2 cellular contexts compared by ENCODE assay signal in genomic region chr4:76723916-76724315, GRCh38.
TF ChIP-seq lines count a peak whose summit lies in the region.

No MANE protein-coding gene starts in this region.

TF ChIP-seq in HepG2, 621 proteins besides CTCF, POLR2A, EP300 and RAD21 (continues in another document):
- TF ChIP-seq ZNF788 (CRISPR knock-in tag; IDR thresholded peaks at IDR 0.05; ENCODE audit: borderline replicate concordance) (no peak), TFE3 (CRISPR knock-in tag; IDR thresholded peaks at IDR 0.05) (no peak), ZNF629 (CRISPR knock-in tag; conservative IDR thresholded peaks at IDR 0.05) (no peak), ZNF44 (CRISPR knock-in tag; IDR thresholded peaks at IDR 0.05) (no peak), RERE (CRISPR knock-in tag; IDR thresholded peaks at IDR 0.05; ENCODE audit: low read depth) (no peak), ZBTB3 (CRISPR knock-in tag; IDR thresholded peaks at IDR 0.05; ENCODE audit: borderline replicate concordance, low read depth) (no peak), ZNF362 (CRISPR knock-in tag; IDR thresholded peaks at IDR 0.05; ENCODE audit: borderline replicate concordance) (no peak), SNAPC5 (CRISPR knock-in tag; IDR thresholded peaks at IDR 0.05; ENCODE audit: borderline replicate concordance) (no peak), ZNF513 (CRISPR knock-in tag; conservative IDR thresholded peaks at IDR 0.05) (no peak), RARA (CRISPR knock-in tag; IDR thresholded peaks at IDR 0.05) (no peak), KLF11 (CRISPR knock-in tag; IDR thresholded peaks at IDR 0.05) (no peak), HIC2 (CRISPR knock-in tag; IDR thresholded peaks at IDR 0.05; ENCODE audit: low read depth) (no peak)

TF ChIP-seq in GM12878, 131 proteins besides CTCF, POLR2A, EP300 and RAD21:
- peak; percentile 13; the same call in 1 of the 2 replicates for TF ChIP-seq RUNX3 (IDR thresholded peaks at IDR 0.05; ENCODE audit: low read length)
- peak in 1 of 2 experiments; percentile 31; a peak in 2 of 4 replicates for TF ChIP-seq IKZF2 (IDR thresholded peaks at IDR 0.05)
- no peak for TF ChIP-seq PAX8 (IDR thresholded peaks at IDR 0.05)
TF ChIP-seq in GM12878: peak in this region for 2.
